ENCODE assay signal across 8 cellular contexts in the genomic region with DNA sequence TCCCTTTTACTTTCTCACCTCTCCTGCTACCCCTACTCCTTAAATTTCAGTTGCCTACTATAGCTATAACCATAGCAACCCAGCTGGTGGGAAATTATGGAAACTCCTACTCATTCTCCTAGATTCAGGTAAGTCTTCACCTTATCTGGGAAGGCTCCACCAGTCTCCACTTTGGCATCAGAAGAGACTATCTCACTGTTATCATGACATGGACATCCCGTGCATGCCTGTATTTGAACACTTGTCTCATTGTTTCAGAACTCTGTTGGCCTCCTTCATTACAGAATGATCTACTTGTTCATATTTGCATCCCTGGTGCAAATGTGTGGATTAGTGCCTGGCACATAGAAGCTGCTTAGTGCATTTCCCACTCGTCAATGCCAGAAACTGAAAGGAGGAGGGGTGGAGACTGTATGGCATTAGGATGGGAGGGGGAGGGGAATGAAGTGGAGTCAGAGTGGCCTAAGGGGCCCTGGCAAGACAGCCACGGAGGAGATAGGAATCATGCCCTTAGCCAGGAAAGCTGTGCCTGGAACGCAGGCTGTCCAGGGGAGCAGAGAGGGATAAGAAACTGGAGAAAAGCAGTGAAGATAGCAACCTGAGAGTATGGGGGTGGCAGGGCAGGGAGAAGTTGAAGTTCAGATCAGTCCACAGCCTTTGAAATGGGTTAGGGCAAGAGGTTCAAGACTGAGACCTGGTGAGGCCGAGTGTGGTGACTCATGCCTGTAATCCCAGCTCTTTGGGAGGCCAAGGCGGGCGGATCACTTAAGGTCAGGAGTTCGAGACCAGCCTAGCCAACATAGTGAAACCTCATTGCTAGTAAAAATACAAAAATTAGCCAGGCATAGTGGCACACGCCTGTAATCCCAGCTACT. TPM values are rescaled to one million over a fixed set of nuclear protein-coding genes. Genes with fewer than 3 reads are reported as not detected.
DNase-seq lines count a peak whose midpoint lies in the region; ATAC-seq, FAIRE-seq and TF ChIP-seq lines count a peak whose summit lies in the region.

No MANE protein-coding gene starts in this region.

- H3K36me3 Mint-ChIP-seq in astrocyte (ENCODE audit: low read depth, unreplicated experiment) (peaks cover 2% of the 10 kb centered on the region), nephron progenitor cell (ENCODE audit: low read depth) (no peaks in the 10 kb centered on the region)

- H3K4me1 Mint-ChIP-seq in astrocyte (ENCODE audit: low read depth, unreplicated experiment) = peaks cover 7% of the 10 kb centered on the region
- peaks cover 17% of the 10 kb centered on the region for H3K4me1 Mint-ChIP-seq in nephron progenitor cell

- H2AK5ac ChIP-seq in mesendoderm (ENCODE audit: low read length) = no peak overlapping the region

- no peak overlapping the region for H2BK15ac ChIP-seq in mesendoderm (replicated peaks; ENCODE audit: low read depth)

- no peaks in the 10 kb centered on the region for H3K9me3 ChIP-seq in DND-41 (ENCODE audit: insufficient read depth, low read length, severe bottlenecking)
- H3K9me3 ChIP-seq in astrocyte (ENCODE audit: insufficient read depth, low read depth, low read length) = no peaks in the 10 kb centered on the region

- H3K9ac ChIP-seq in DND-41 (ENCODE audit: low read depth, low read length) = no peak overlapping the region
- H3K9ac ChIP-seq in KMS-11 = no peak overlapping the region
- no peak overlapping the region for H3K9ac ChIP-seq in astrocyte (ENCODE audit: low read length)
- H3K9ac ChIP-seq in mesendoderm (ENCODE audit: low read length) = no peak overlapping the region

- H3K4ac ChIP-seq in mesendoderm (ENCODE audit: low read depth, low read length) = no peak overlapping the region

- no peak overlapping the region for H2BK5ac ChIP-seq in mesendoderm (ENCODE audit: low read length)

- FAIRE-seq in astrocyte (lab: Jason Lieb, UNC) = no peak

- H3K27ac ChIP-seq in DND-41 (ENCODE audit: low read length) = no peak overlapping the region
- no peak overlapping the region for H3K27ac ChIP-seq in KMS-11
- H3K27ac ChIP-seq in astrocyte (ENCODE audit: low read depth, low read length) = no peak overlapping the region
- no peak overlapping the region for H3K27ac ChIP-seq in mesendoderm (ENCODE audit: low read depth, low read length)

- H3K4me1 ChIP-seq in DND-41 (ENCODE audit: insufficient read depth, low read length) = peaks cover 6% of the 10 kb centered on the region
- peaks cover 54% of the 10 kb centered on the region for H3K4me1 ChIP-seq in KMS-11 (ENCODE audit: low read depth, poor library complexity, severe bottlenecking)
- H3K4me1 ChIP-seq in astrocyte (ENCODE audit: insufficient read depth, low read length) = no peaks in the 10 kb centered on the region
- H3K4me1 ChIP-seq in mesendoderm (ENCODE audit: control insufficient read depth, low read depth, low read length) = no peaks in the 10 kb centered on the region

- H3K27ac Mint-ChIP-seq in astrocyte (ENCODE audit: unreplicated experiment) (no peak overlapping the region), nephron progenitor cell (no peak overlapping the region)

- CTCF ChIA-PET in GM10248 (lab: Yijun Ruan, JAX) = interaction anchor here (0.9 to 5.0 kb wide), 47 partner anchors 10 to 369 kb away, joined by 3 to 43 read pairs (median 4); a partner anchor contains a TSS

- H2AFZ ChIP-seq in DND-41 (ENCODE audit: low read depth, low read length) (no peak overlapping the region), KMS-11 (ENCODE audit: low read depth) (peak overlapping the region; percentile 62), astrocyte (ENCODE audit: low read depth, low read length) (no peak overlapping the region)

- H3K27me3 ChIP-seq in DND-41 (ENCODE audit: insufficient read depth, low read length, poor library complexity) = peaks cover 15% of the 10 kb centered on the region
- no peaks in the 10 kb centered on the region for H3K27me3 ChIP-seq in KMS-11 (ENCODE audit: insufficient read depth, low read depth)
- peaks cover 8% of the 10 kb centered on the region for H3K27me3 ChIP-seq in astrocyte (ENCODE audit: insufficient read depth, low read length)
- no peaks in the 10 kb centered on the region for H3K27me3 ChIP-seq in mesendoderm (ENCODE audit: insufficient read depth, low read length, poor library complexity)

- no peak overlapping the region for H3K56ac ChIP-seq in mesendoderm (ENCODE audit: low read length)

- no peak for DNase-seq in DND-41
- DNase-seq in astrocyte (ENCODE audit: low read depth) = no peak
- peak; percentile 39 for DNase-seq in mesendoderm
- no peak for DNase-seq in GM10248 (ENCODE audit: extremely low spot score)
- no peak for DNase-seq in NCI-H146 treated with DMSO at 0.1 percent for 48 hours (lab: John Stamatoyannopoulos, UW; ENCODE audit: unreplicated experiment)
- DNase-seq in nephron progenitor cell = no peak

- TF ChIP-seq CTCF in DND-41 (IDR thresholded peaks at IDR 0.05; ENCODE audit: borderline replicate concordance, extremely low read depth, low read length, poor library complexity, severe bottlenecking) (no peak), KMS-11 (conservative IDR thresholded peaks at IDR 0.05; ENCODE audit: low read depth, low read length) (no peak), astrocyte (IDR thresholded peaks at IDR 0.05; ENCODE audit: insufficient read depth, low read depth, low read length) (no peak), GM10248 (IDR thresholded peaks at IDR 0.05; ENCODE audit: control extremely low read depth, extremely low read depth, low read depth, missing control alignments) (no peak), nephron progenitor cell (IDR thresholded peaks at IDR 0.05) (no peak)

- no CpG with 5 or more reads among the region's 9 CpGs for WGBS in mesendoderm (ENCODE audit: extremely low coverage, insufficient coverage, low lambda C conversion rate)

- no peaks in the 10 kb centered on the region for H3K79me2 ChIP-seq in DND-41 (ENCODE audit: insufficient read depth, low read length)
- H3K79me2 ChIP-seq in KMS-11 (ENCODE audit: insufficient read depth, low read depth) = no peaks in the 10 kb centered on the region
- H3K79me2 ChIP-seq in astrocyte (ENCODE audit: insufficient read depth, low read length) = no peaks in the 10 kb centered on the region
- H3K79me2 ChIP-seq in mesendoderm (ENCODE audit: control insufficient read depth, insufficient read depth, low read length) = no peaks in the 10 kb centered on the region

- H3K9me3 Mint-ChIP-seq in astrocyte (ENCODE audit: unreplicated experiment) (peaks cover 3% of the 10 kb centered on the region), nephron progenitor cell (no peaks in the 10 kb centered on the region)

- H3K79me1 ChIP-seq in mesendoderm (ENCODE audit: low read length) = no peaks in the 10 kb centered on the region

- no peak overlapping the region for H3K23ac ChIP-seq in mesendoderm (ENCODE audit: low read length)

- no peak overlapping the region for H3K18ac ChIP-seq in mesendoderm (ENCODE audit: low read length)

- no peak overlapping the region for H3K4me3 Mint-ChIP-seq in astrocyte (ENCODE audit: unreplicated experiment)
- H3K4me3 Mint-ChIP-seq in nephron progenitor cell = no peak overlapping the region

- no peak overlapping the region for H4K5ac ChIP-seq in mesendoderm (ENCODE audit: low read length)

- no peak overlapping the region for H3K4me3 ChIP-seq in DND-41 (ENCODE audit: low read depth in 1 of 2, low read length in 2 of 2)
- no peak overlapping the region for H3K4me3 ChIP-seq in KMS-11 (IDR thresholded peaks at IDR 0.05; ENCODE audit: insufficient read depth, low read depth, low read length)
- no peak overlapping the region for H3K4me3 ChIP-seq in astrocyte (ENCODE audit: insufficient read depth, low read depth, low read length)
- H3K4me3 ChIP-seq in mesendoderm (ENCODE audit: low read length) = no peak overlapping the region

- POLR2A ChIA-PET in GM10248 (lab: Yijun Ruan, JAX) = no interaction called here

- H3K36me3 ChIP-seq in DND-41 (ENCODE audit: insufficient read depth, low read length) (no peaks in the 10 kb centered on the region), KMS-11 (ENCODE audit: insufficient read depth) (no peaks in the 10 kb centered on the region), astrocyte (ENCODE audit: insufficient read depth, low read length) (no peaks in the 10 kb centered on the region), mesendoderm (ENCODE audit: control insufficient read depth, insufficient read depth, low read length) (no peaks in the 10 kb centered on the region)

- peaks cover 17% of the 10 kb centered on the region for H3K27me3 Mint-ChIP-seq in astrocyte (ENCODE audit: low read depth, unreplicated experiment)
- peaks cover 30% of the 10 kb centered on the region for H3K27me3 Mint-ChIP-seq in nephron progenitor cell (ENCODE audit: low read depth, poor library complexity)

- H3K4me2 ChIP-seq in DND-41 (ENCODE audit: insufficient read depth, low read length) (peak overlapping the region; percentile 34; the same call in 1 of the 2 replicates), KMS-11 (peak overlapping the region; percentile 81), astrocyte (ENCODE audit: low read length) (peak overlapping the region; percentile 69), mesendoderm (ENCODE audit: low read length) (no peak overlapping the region)

- ATAC-seq in DND-41 (ENCODE audit: insufficient read depth, low read depth) (no peak), HG03457 (IDR thresholded peaks at IDR 0.05; ENCODE audit: unreplicated experiment) (no peak)

- no peak overlapping the region for H2BK120ac ChIP-seq in mesendoderm (ENCODE audit: low read depth, low read length)

- no peak overlapping the region for H4K8ac ChIP-seq in mesendoderm (ENCODE audit: low read depth, low read length)

- no peaks in the 10 kb centered on the region for H4K20me1 ChIP-seq in DND-41 (ENCODE audit: insufficient read depth, low read length)
- no peaks in the 10 kb centered on the region for H4K20me1 ChIP-seq in KMS-11 (ENCODE audit: insufficient read depth)
- H4K20me1 ChIP-seq in astrocyte (ENCODE audit: insufficient read depth, low read length) = no peaks in the 10 kb centered on the region

RNA-seq across cellular contexts. Expression of a gene that starts 53.8 kb away (rescaled TPM):
- 294 and 309 TPM in 2 replicates for total RNA-seq in astrocyte
- polyA plus RNA-seq in mesendoderm (2013, experiment 1 of 2) = 221 TPM
- 221 TPM for polyA plus RNA-seq in mesendoderm (2013, experiment 2 of 2)
